In the genomic region with DNA sequence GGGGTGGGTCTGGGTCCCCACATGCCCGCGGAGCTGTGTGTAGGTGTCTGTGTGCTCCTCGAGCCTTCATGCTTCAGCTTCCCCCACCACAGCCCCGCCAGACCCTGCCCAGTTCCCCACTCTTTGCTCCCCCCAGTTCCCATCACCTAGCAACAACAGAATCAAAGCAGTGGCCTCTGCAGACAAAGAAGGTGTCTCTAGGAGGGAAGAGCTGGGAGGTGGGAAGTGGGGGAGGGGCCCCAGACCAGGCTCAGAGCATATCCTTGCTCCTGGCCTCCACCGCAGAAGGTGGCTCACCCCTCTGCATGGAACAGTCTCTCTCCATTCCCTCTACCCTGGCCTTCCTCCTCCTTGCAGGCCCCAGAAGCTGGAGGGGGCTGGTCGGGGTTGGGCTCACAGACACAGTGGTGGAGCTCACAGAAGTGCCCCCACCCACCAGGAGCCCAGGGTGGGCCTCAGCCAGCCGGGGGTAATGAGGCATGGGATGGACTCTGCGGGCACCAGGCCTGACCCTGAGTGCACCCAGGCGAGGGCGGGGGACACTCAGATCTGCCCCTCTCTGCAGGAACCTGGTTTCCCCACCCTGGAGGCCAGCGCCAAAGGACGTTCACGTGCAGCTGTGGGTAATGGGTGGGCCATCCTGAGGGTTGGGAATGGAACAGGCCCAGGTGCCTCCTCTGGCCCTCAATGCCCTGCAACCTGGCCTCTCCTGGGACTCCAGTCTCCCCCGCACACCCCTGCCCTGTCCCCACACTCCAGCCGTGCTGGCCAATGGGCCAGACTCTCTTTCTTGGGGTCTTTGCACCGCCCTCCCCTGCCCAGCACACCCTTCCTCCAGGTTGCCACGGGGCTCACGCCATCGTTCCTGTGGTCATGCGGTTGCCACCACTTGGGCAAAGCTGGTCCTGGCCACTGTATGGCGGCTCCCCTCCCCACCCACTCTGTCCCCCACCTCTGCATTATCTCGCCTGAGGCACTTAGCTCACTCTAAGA, we compare ENCODE assay signal across 14 cellular contexts. TPM values are rescaled to one million over a fixed set of nuclear protein-coding genes. Genes with fewer than 3 reads are reported as not detected.
DNase-seq lines count a peak whose midpoint lies in the region; TF ChIP-seq lines count a peak whose summit lies in the region.
"Had no signal": no experiment of that assay in that cellular context is flagged by ENCODE, and none has a peak within 500 bp of the region (broad histone marks: within the 10 kb centered on the region; RNA-seq: fewer than 3 reads in every experiment).

No MANE protein-coding gene starts in this region.

- no peaks in the 10 kb centered on the region for H3K79me2 ChIP-seq in osteoblast (ENCODE audit: insufficient read depth, low read length)

- H3K9me3 ChIP-seq in osteoblast (ENCODE audit: low read depth, low read length): no peaks in the 10 kb centered on the region
- no peaks in the 10 kb centered on the region for H3K9me3 ChIP-seq in SJCRH30 (replicated peaks)
- H3K9me3 ChIP-seq: transverse colon had no signal

- H3K27me3 ChIP-seq in osteoblast (ENCODE audit: insufficient read depth, low read length): peaks cover 7% of the 10 kb centered on the region
- peaks cover 12% of the 10 kb centered on the region; the same call in 1 of the 2 replicates for H3K27me3 ChIP-seq in SJCRH30
- H3K27me3 ChIP-seq: transverse colon had no signal

- H3K27ac ChIP-seq in osteoblast (ENCODE audit: low read depth, low read length) (no peak overlapping the region), SJCRH30 (no peak overlapping the region)
- H3K27ac ChIP-seq: transverse colon had no signal

- H3K4me3 ChIP-seq in osteoblast (ENCODE audit: insufficient read depth, low read length) (no peak overlapping the region), SJCRH30 (no peak overlapping the region)
- H3K4me3 ChIP-seq: lung, transverse colon had no signal

- H3K4me2 ChIP-seq in osteoblast (ENCODE audit: insufficient read depth, low read length): no peak overlapping the region

- H4K20me1 ChIP-seq in osteoblast (ENCODE audit: insufficient read depth, low read length): no peaks in the 10 kb centered on the region

- H2AFZ ChIP-seq in osteoblast (ENCODE audit: low read length): no peak overlapping the region

- no peaks in the 10 kb centered on the region for H3K36me3 ChIP-seq in osteoblast (ENCODE audit: insufficient read depth, low read length)
- H3K36me3 ChIP-seq in SJCRH30: no peaks in the 10 kb centered on the region
- H3K36me3 ChIP-seq: transverse colon had no signal

- H3K4me1 ChIP-seq in osteoblast (ENCODE audit: insufficient read depth, low read length) (no peaks in the 10 kb centered on the region), SJCRH30 (no peaks in the 10 kb centered on the region)

- DNase-seq in NCI-H2171 treated with DMSO at 0.1 percent for 48 hours (lab: John Stamatoyannopoulos, UW) (peak; percentile 7), NCI-H2171 (lab: John Stamatoyannopoulos, UW) (no peak), NCI-H128 (lab: John Stamatoyannopoulos, UW; ENCODE audit: unreplicated experiment) (peak; percentile 47), ecto neural progenitor cell (ENCODE audit: low spot score) (peak; percentile 68), osteoblast (ENCODE audit: insufficient read length, low spot score, missing footprints) (peak; percentile 44), SJCRH30 (no peak)
- DNase-seq in activated naive CD4-positive, alpha-beta T cell treated with anti-CD3 and anti-CD28 coated beads, Interleukin-2, amount 50 U/mL, for 16 hours: no peak
- DNase-seq in stimulated activated CD4-positive, alpha-beta T cell treated with anti-CD3 and anti-CD28 coated beads, Interleukin-4, amount 100 ng/mL, for 24 hours: no peak
- DNase-seq: activated CD4-positive, alpha-beta T cell treated with anti-CD3 and anti-CD28 coated beads, Interleukin-2, amount 10 ng/mL, durations not matched to agents 7 days and 5 days; activated T-cell treated with anti-CD3 and anti-CD28 coated beads, Interleukin-2, amount 50 U/mL, for 1 hour; SHP77 treated with DMSO at 0.1 percent for 48 hours; stimulated activated CD4-positive, alpha-beta T cell treated with anti-CD3 and anti-CD28 coated beads, Interleukin-2, amount 100 ng/mL, for 48 hours; transverse colon had no signal

- TF ChIP-seq CTCF in osteoblast (IDR thresholded peaks at IDR 0.05; ENCODE audit: extremely low read depth, low read depth, low read length): no peak

RNA-seq across cellular contexts. Expression of a gene that starts 53.4 kb away (rescaled TPM):
- 29.5 and 30.4 TPM in 2 replicates for total RNA-seq in osteoblast
- total RNA-seq in SJCRH30 (2014; rRNA removed; shearing (Covaris generic)): 24.4 and 24.8 TPM in 2 replicates

Comparison
In these comparisons a context has a peak if more than half of its experiments do, and no peak if none do; other contexts are left out.
1. DNase-seq: peak in NCI-H2171 treated with DMSO at 0.1 percent for 48 hours (single experiment), NCI-H128 (single experiment), ecto neural progenitor cell (single experiment) and osteoblast (single experiment); none in NCI-H2171 (single experiment), activated naive CD4-positive, alpha-beta T cell treated with anti-CD3 and anti-CD28 coated beads, Interleukin-2, amount 50 U/mL, for 16 hours (single experiment), stimulated activated CD4-positive, alpha-beta T cell treated with anti-CD3 and anti-CD28 coated beads, Interleukin-4, amount 100 ng/mL, for 24 hours (single experiment) and SJCRH30 (0 of 2).